In genomic region chr5:5739490-5739945, GRCh38 we compare ENCODE assay signal across 19 cellular contexts.
DNase-seq lines count a peak whose midpoint lies in the region; ATAC-seq and TF ChIP-seq lines count a peak whose summit lies in the region.
"Had no signal": no experiment of that assay in that cellular context is flagged by ENCODE, and none has a peak within 500 bp of the region (broad histone marks: within the 10 kb centered on the region; RNA-seq: fewer than 3 reads in every experiment).

No MANE protein-coding gene starts in this region.

- peak; percentile 37 for ATAC-seq in GM18861 (IDR thresholded peaks at IDR 0.05; ENCODE audit: unreplicated experiment)
- peak; percentile 24 for ATAC-seq in GM21367 (IDR thresholded peaks at IDR 0.05; ENCODE audit: unreplicated experiment)
- peak; percentile 11 for ATAC-seq in HG03066 (IDR thresholded peaks at IDR 0.05; ENCODE audit: low read depth, unreplicated experiment)
- peak; percentile 68 for ATAC-seq in activated B cell treated with CpG ODN at 0.5 μM for 24 hours (ENCODE audit: low read depth)
- no peak for ATAC-seq in Right ventricle myocardium inferior

- H3K27ac Mint-ChIP-seq in activated B cell treated with CpG ODN at 0.5 μM for 24 hours, result peak overlapping the region; percentile 66
- H3K27ac Mint-ChIP-seq: activated CD4-positive, alpha-beta T cell treated with anti-CD3 and anti-CD28 coated beads, Interleukin-2, amount 10 ng/mL, durations not matched to agents 24 days and 14 days had no signal

- peaks cover 49% of the 10 kb centered on the region for H3K4me1 Mint-ChIP-seq in activated B cell treated with CpG ODN at 0.5 μM for 24 hours

- POLR2A ChIA-PET in activated B cell treated with CpG ODN at 0.5 μM for 24 hours (lab: Charles Lee), result no interaction called here

- H3K4me3 Mint-ChIP-seq in activated B cell treated with CpG ODN at 0.5 μM for 24 hours, result peak overlapping the region; percentile 13
- H3K4me3 Mint-ChIP-seq: activated CD4-positive, alpha-beta T cell treated with anti-CD3 and anti-CD28 coated beads, Interleukin-2, amount 10 ng/mL, durations not matched to agents 24 days and 14 days had no signal

- no peaks in the 10 kb centered on the region for H3K27me3 Mint-ChIP-seq in activated B cell treated with CpG ODN at 0.5 μM for 24 hours

- TF ChIP-seq CTCF in activated B cell treated with CpG ODN at 0.5 μM for 24 hours (IDR thresholded peaks at IDR 0.05), result no peak

- H3K36me3 Mint-ChIP-seq in activated B cell treated with CpG ODN at 0.5 μM for 24 hours (ENCODE audit: low read depth), result no peaks in the 10 kb centered on the region

- CTCF ChIA-PET in activated B cell treated with CpG ODN at 0.5 μM for 24 hours (lab: Charles Lee), result no interaction called here

- intact Hi-C loops in activated B cell treated with CpG ODN at 0.5 μM for 24 hours (cut with micrococcal nuclease) (loop anchor here (1.0 kb wide), 1 partner anchor 12 kb away; no protein-coding TSS in a partner anchor), Right ventricle myocardium inferior (cut with DNase I) (no loop called here)

- peaks cover 9% of the 10 kb centered on the region for H3K9me3 Mint-ChIP-seq in activated B cell treated with CpG ODN at 0.5 μM for 24 hours

- DNase-seq in activated B cell treated with CpG ODN at 0.5 μM for 24 hours (no peak), Right ventricle myocardium inferior (ENCODE audit: missing footprints) (no peak), COLO668 (lab: John Stamatoyannopoulos, UW; ENCODE audit: unreplicated experiment) (no peak), NCI-H2196 (lab: John Stamatoyannopoulos, UW; ENCODE audit: unreplicated experiment) (no peak), A172 (ENCODE audit: low spot score) (no peak)
- DNase-seq: activated CD4-positive, alpha-beta T cell treated with anti-CD3 and anti-CD28 coated beads, Interleukin-2, amount 10 ng/mL, durations not matched to agents 24 days and 14 days; activated T-cell treated with anti-CD3 and anti-CD28 coated beads, Interleukin-2, amount 50 U/mL, for 1 hour; BE2C; caudate nucleus; DMS53; effector memory CD4-positive, alpha-beta T cell; NCI-H1436; NCI-H226; SJCRH30; stimulated activated CD4-positive, alpha-beta T cell treated with anti-CD3 and anti-CD28 coated beads, Interleukin-4, amount 100 ng/mL, for 24 hours; trophoblast cell had no signal
